ENCODE assay signal across 8 cellular contexts in the genomic region with DNA sequence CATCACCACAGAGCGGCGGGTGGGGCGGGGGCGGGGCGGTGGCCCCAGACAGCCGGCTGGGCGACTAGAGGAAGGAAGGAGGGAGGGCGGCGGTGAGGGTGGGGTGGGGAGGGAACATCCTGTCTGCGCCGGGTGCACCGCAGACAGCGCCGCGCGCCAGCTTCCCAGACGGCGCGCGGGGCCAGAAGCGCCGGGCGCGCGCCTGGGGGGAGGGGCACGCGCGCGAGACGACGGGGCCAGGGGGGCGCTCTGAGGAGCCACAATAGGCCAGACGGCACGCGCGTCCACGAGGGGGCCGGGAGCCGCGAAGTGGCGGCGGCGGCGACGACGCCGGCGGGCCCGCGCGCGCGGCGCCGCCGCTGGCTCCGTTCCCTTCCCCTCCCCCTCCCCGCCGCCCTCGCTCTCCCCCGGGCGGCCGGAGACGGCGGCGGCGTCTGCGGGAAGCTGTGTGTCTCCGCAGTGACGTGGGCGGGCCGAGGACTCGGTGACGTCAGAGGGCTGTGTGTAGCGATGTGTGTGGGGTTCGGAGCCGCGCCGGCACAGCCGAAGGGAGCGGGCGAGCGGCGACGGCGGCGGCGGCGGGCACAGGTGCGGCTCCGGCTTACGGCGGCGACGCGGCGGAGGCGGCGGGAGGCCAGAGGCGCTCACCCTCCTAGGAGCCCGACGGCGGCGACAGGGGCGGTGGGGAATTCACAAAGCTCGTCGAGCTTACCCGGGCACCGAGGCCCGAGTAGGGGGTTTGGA. TPM values are rescaled to one million over a fixed set of nuclear protein-coding genes. Genes with fewer than 3 reads are reported as not detected.
DNase-seq lines count a peak whose midpoint lies in the region; ATAC-seq and TF ChIP-seq lines count a peak whose summit lies in the region.

TSS of gene SKIL (plus strand) at position 540 of the 744 bp plus-strand sequence. CDS start 2,617 bp downstream, outside the sequence.

- peak; percentile 57 for ATAC-seq in GM21423 (IDR thresholded peaks at IDR 0.05; ENCODE audit: unreplicated experiment)

- no peaks in the 10 kb centered on the region for H3K9me3 ChIP-seq in Caco-2
- no peaks in the 10 kb centered on the region for H3K9me3 ChIP-seq in HUES48 (ENCODE audit: control insufficient read depth, insufficient read depth, low read length)
- no peaks in the 10 kb centered on the region for H3K9me3 ChIP-seq in NT2/D1 (ENCODE audit: insufficient read depth, low read length)
- H3K9me3 ChIP-seq in endocrine pancreas (ENCODE audit: control insufficient read depth, low read length): no peaks in the 10 kb centered on the region
- H3K9me3 ChIP-seq in mesodermal cell (ENCODE audit: control insufficient read depth, low read length): peaks cover 7% of the 10 kb centered on the region

- peak in 1 of 2 experiments; percentile 34 for TF ChIP-seq CTCF in Caco-2 (IDR thresholded peaks at IDR 0.05; ENCODE audit: insufficient read depth in 1 of 2, low read depth in 1 of 2, low read length in 1 of 2, severe bottlenecking in 1 of 2, unreplicated experiment in 1 of 2)

- H3K27ac ChIP-seq in HUES48 (ENCODE audit: low read depth, low read length) (peak within 1 kb of the TSS; percentile 98), mesodermal cell (ENCODE audit: low read depth, low read length, severe bottlenecking) (peak within 1 kb of the TSS; percentile 99)

- CTCF ChIA-PET in Caco-2 (lab: Charles Lee): interaction anchor here (0.6 kb wide), 6 partner anchors 8 to 832 kb away, joined by 3 to 7 read pairs (median 4); no protein-coding TSS in a partner anchor

- H3K27me3 Mint-ChIP-seq in Caco-2 (ENCODE audit: insufficient read depth, unreplicated experiment): no peaks in the 10 kb centered on the region

- peaks cover 19% of the 10 kb centered on the region for H3K4me1 Mint-ChIP-seq in Caco-2 (ENCODE audit: low read depth, unreplicated experiment)

- H3K4me3 ChIP-seq in Caco-2 (ENCODE audit: low read depth, low read length): peak within 1 kb of the TSS; percentile 95
- peak within 1 kb of the TSS; percentile 90 for H3K4me3 ChIP-seq in HUES48 (ENCODE audit: low read depth, low read length)
- H3K4me3 ChIP-seq in NT2/D1 (ENCODE audit: insufficient read length, low read depth): peak within 1 kb of the TSS; percentile 65
- H3K4me3 ChIP-seq in endocrine pancreas (ENCODE audit: control insufficient read depth, insufficient read depth, low read length): peak within 1 kb of the TSS; percentile 78
- peak within 1 kb of the TSS; percentile 67 for H3K4me3 ChIP-seq in mesodermal cell (ENCODE audit: extremely low read depth, insufficient read depth, low read length, poor library complexity, severe bottlenecking)

- peaks cover 19% of the 10 kb centered on the region for H3K36me3 Mint-ChIP-seq in Caco-2 (ENCODE audit: insufficient read depth, unreplicated experiment)

- H3K27ac Mint-ChIP-seq in Caco-2 (ENCODE audit: unreplicated experiment): peak within 1 kb of the TSS; percentile 98

- H3K4me3 Mint-ChIP-seq in Caco-2 (ENCODE audit: unreplicated experiment): peak within 1 kb of the TSS; percentile 92

- H3K4me1 ChIP-seq in Caco-2 (peaks cover 5% of the 10 kb centered on the region), HUES48 (ENCODE audit: control insufficient read depth, insufficient read depth, low read length) (peaks cover 43% of the 10 kb centered on the region), NT2/D1 (ENCODE audit: insufficient read depth, insufficient read length) (no peaks in the 10 kb centered on the region), endocrine pancreas (ENCODE audit: control insufficient read depth, insufficient read depth, low read length) (no peaks in the 10 kb centered on the region), mesodermal cell (ENCODE audit: control insufficient read depth, insufficient read depth, low read length, poor library complexity, severe bottlenecking) (peaks cover 25% of the 10 kb centered on the region)

- BruUV-seq in Caco-2 (replicated peaks; lab: Mats Ljungman, UMichigan): no TSS peak

- no peaks in the 10 kb centered on the region for H3K9me3 Mint-ChIP-seq in Caco-2 (ENCODE audit: unreplicated experiment)

- DNase-seq in Caco-2: peak; percentile 95 to 96
- DNase-seq in NT2/D1 (ENCODE audit: low read depth, low spot score): peak; percentile 86
- DNase-seq in activated CD8-positive, alpha-beta memory T cell treated with anti-CD3 and anti-CD28 coated beads, Interleukin-2, amount 50 U/mL, for 1 hour (ENCODE audit: extremely low read depth): peak; percentile 98
- peak; percentile 88 for DNase-seq in stimulated activated CD8-positive, alpha-beta memory T cell treated with anti-CD3 and anti-CD28 coated beads, Interleukin-15, amount 100 ng/mL, for 24 hours (ENCODE audit: low read depth)

- WGBS in mesodermal cell (ENCODE audit: insufficient coverage in 2 of 2), 2 experiments: 0% methylated on average over 61 to 69 of the region's 110 CpGs

- intact Hi-C loops in Caco-2 (cut with micrococcal nuclease; ENCODE audit: unreplicated experiment): loop anchor here (1.0 to 2.0 kb wide), 3 partner anchors 47 to 177 kb away; partner anchors contain the start of genes PHC3 and PRKCI

- H3K36me3 ChIP-seq in Caco-2 (ENCODE audit: control insufficient read depth, insufficient read depth, low read length) (no peaks in the 10 kb centered on the region), HUES48 (ENCODE audit: control insufficient read depth, insufficient read depth, low read length) (peaks cover 30% of the 10 kb centered on the region), NT2/D1 (ENCODE audit: insufficient read depth, insufficient read length, low read length) (peaks cover 29% of the 10 kb centered on the region), endocrine pancreas (ENCODE audit: control insufficient read depth, insufficient read depth, low read length) (no peaks in the 10 kb centered on the region), mesodermal cell (ENCODE audit: control insufficient read depth, insufficient read depth, low read length) (peaks cover 30% of the 10 kb centered on the region)

- H3K9ac ChIP-seq in HUES48 (ENCODE audit: low read depth, low read length) (peak within 1 kb of the TSS; percentile 87), NT2/D1 (ENCODE audit: insufficient read length, low read depth) (peak within 1 kb of the TSS; percentile 83), endocrine pancreas (ENCODE audit: control insufficient read depth, insufficient read depth, low read length) (peak within 1 kb of the TSS; percentile 84)

- POLR2A ChIA-PET in Caco-2 (lab: Charles Lee): interaction anchor here (0.5 to 1.0 kb wide), 11 partner anchors 21 to 1095 kb away, joined by 3 to 9 read pairs (median 3); no protein-coding TSS in a partner anchor

- H3K27me3 ChIP-seq in Caco-2 (replicated peaks; ENCODE audit: control insufficient read depth, insufficient read depth, low read length): no peaks in the 10 kb centered on the region
- no peaks in the 10 kb centered on the region for H3K27me3 ChIP-seq in HUES48 (ENCODE audit: control insufficient read depth, insufficient read depth, low read length)
- no peaks in the 10 kb centered on the region for H3K27me3 ChIP-seq in NT2/D1 (ENCODE audit: insufficient read depth, insufficient read length)
- no peaks in the 10 kb centered on the region for H3K27me3 ChIP-seq in endocrine pancreas (ENCODE audit: control insufficient read depth, insufficient read depth, low read length)

RNA-seq across cellular contexts. Expression of gene SKIL, which starts in this region (rescaled TPM):
- 19.6 and 20.5 TPM in 2 replicates for total RNA-seq in Caco-2 (2022)
- polyA plus RNA-seq in mesodermal cell (2013, experiment 1 of 2): 62.9 TPM
- polyA plus RNA-seq in mesodermal cell (2013, experiment 2 of 2): 50.1 TPM

Comparison
In these comparisons a context has a peak if more than half of its experiments do, and no peak if none do; other contexts are left out.
1. Peak in every context shown above with its lines: DNase-seq, ATAC-seq, H3K4me3 ChIP-seq and H3K27ac ChIP-seq.